ENCODE assay signal across 8 cellular contexts in genomic region chr2:144357623-144358400, GRCh38.
DNase-seq lines count a peak whose midpoint lies in the region; ATAC-seq and TF ChIP-seq lines count a peak whose summit lies in the region.

No MANE protein-coding gene starts in this region.

- TF ChIP-seq CTCF in WTC11 (IDR thresholded peaks at IDR 0.05): no peak

- POLR2A ChIA-PET in WTC11 (lab: Charles Lee): no interaction called here

- no peaks in the 10 kb centered on the region for H3K9me3 ChIP-seq in neuronal stem cell (replicated peaks in 1 of 2; ENCODE audit: control insufficient read depth in 2 of 2, insufficient read depth in 1 of 2, low read depth in 1 of 2, low read length in 2 of 2)

- no peaks in the 10 kb centered on the region for H3K4me1 ChIP-seq in neuronal stem cell (ENCODE audit: control insufficient read depth in 2 of 2, insufficient read depth in 1 of 2, low read depth in 1 of 2, low read length in 2 of 2)

- H2AK5ac ChIP-seq in neuronal stem cell (ENCODE audit: low read depth, low read length): no peak overlapping the region

- H3K18ac ChIP-seq in neuronal stem cell (ENCODE audit: low read length): no peak overlapping the region

- H3K79me1 ChIP-seq in neuronal stem cell (ENCODE audit: low read depth, low read length): no peaks in the 10 kb centered on the region

- no peaks in the 10 kb centered on the region for H3K27me3 ChIP-seq in neuronal stem cell (ENCODE audit: control insufficient read depth in 3 of 3, insufficient read depth in 3 of 3, low read depth in 1 of 3, low read length in 3 of 3)

- no peak overlapping the region for H2BK5ac ChIP-seq in neuronal stem cell (ENCODE audit: low read length)

- no peak overlapping the region for H3K9ac ChIP-seq in neuronal stem cell (ENCODE audit: low read depth, low read length, poor library complexity)

- H3K23ac ChIP-seq in neuronal stem cell (ENCODE audit: low read depth, low read length, poor library complexity): no peak overlapping the region

- no peak overlapping the region for H4K8ac ChIP-seq in neuronal stem cell (ENCODE audit: low read depth, low read length)

- no peak overlapping the region for H3K4ac ChIP-seq in neuronal stem cell (ENCODE audit: low read length)

- H3K9me3 Mint-ChIP-seq in T-helper 1 cell treated with Interleukin-12 subunit alpha and Interleukin-12 subunit beta and Interleukin-4 antibody, amounts not matched to agents 30 μg/mL and 1 μg/mL, for 36 hours: no peaks in the 10 kb centered on the region
- no peaks in the 10 kb centered on the region for H3K9me3 Mint-ChIP-seq in WTC11

- no peak overlapping the region for H2BK12ac ChIP-seq in neuronal stem cell (ENCODE audit: low read length)

- H3K27ac ChIP-seq in neuronal stem cell (replicated peaks; ENCODE audit: low read length): no peak overlapping the region

- H3K4me2 ChIP-seq in neuronal stem cell (ENCODE audit: insufficient read depth, low read length, poor library complexity, severe bottlenecking): no peak overlapping the region

- no peak overlapping the region for H2AFZ ChIP-seq in neuronal stem cell (ENCODE audit: low read length)

- no peaks in the 10 kb centered on the region for H3K36me3 ChIP-seq in neuronal stem cell (replicated peaks in 1 of 2; ENCODE audit: control insufficient read depth in 2 of 2, insufficient read depth in 2 of 2, low read length in 2 of 2)

- no peak overlapping the region for H3K4me3 ChIP-seq in neuronal stem cell (ENCODE audit: low read length in 2 of 2)

- WGBS in neuronal stem cell (ENCODE audit: extremely low coverage in 2 of 2, insufficient read length in 2 of 2, insufficient replicate concordance in 1 of 2), 2 donors: no CpG with 5 or more reads among the region's 4 CpGs

- no peak overlapping the region for H2BK120ac ChIP-seq in neuronal stem cell (ENCODE audit: low read depth, low read length)

- ATAC-seq in HG03045 (IDR thresholded peaks at IDR 0.05; ENCODE audit: unreplicated experiment) (peak; percentile 84), left cardiac atrium (peak; percentile 54 to 94), WTC11 (no peak)

- H4K91ac ChIP-seq in neuronal stem cell (ENCODE audit: low read depth, low read length, poor library complexity): no peak overlapping the region

- CTCF ChIA-PET in WTC11 (lab: Charles Lee): no interaction called here

- DNase-seq in stimulated activated CD4-positive, alpha-beta T cell treated with anti-CD3 and anti-CD28 coated beads, Interleukin-4, amount 100 ng/mL, for 24 hours: peak; percentile 27
- no peak for DNase-seq in stimulated activated CD4-positive, alpha-beta T cell treated with anti-CD3 and anti-CD28 coated beads, Interleukin-4, amount 100 ng/mL, for 1 hour
- DNase-seq in left cardiac atrium: no peak
- DNase-seq in neuronal stem cell (ENCODE audit: low spot score): no peak
- DNase-seq in WTC11 (ENCODE audit: low spot score): no peak
- no peak for DNase-seq in NCI-H2227 treated with DMSO at 0.1 percent for 48 hours (lab: John Stamatoyannopoulos, UW)

- no peak overlapping the region for H3K4me3 Mint-ChIP-seq in T-helper 1 cell treated with Interleukin-12 subunit alpha and Interleukin-12 subunit beta and Interleukin-4 antibody, amounts not matched to agents 30 μg/mL and 1 μg/mL, for 36 hours
- no peak overlapping the region for H3K4me3 Mint-ChIP-seq in WTC11

- intact Hi-C loops in left cardiac atrium (cut with DNase I): no loop called here

- no peak overlapping the region for H3K14ac ChIP-seq in neuronal stem cell (ENCODE audit: low read length)

- H2BK15ac ChIP-seq in neuronal stem cell (ENCODE audit: low read length): no peak overlapping the region

- H3K4me1 Mint-ChIP-seq in T-helper 1 cell treated with Interleukin-12 subunit alpha and Interleukin-12 subunit beta and Interleukin-4 antibody, amounts not matched to agents 30 μg/mL and 1 μg/mL, for 36 hours (ENCODE audit: low read depth): peaks cover 15% of the 10 kb centered on the region
- peaks cover 6% of the 10 kb centered on the region for H3K4me1 Mint-ChIP-seq in WTC11

- no peaks in the 10 kb centered on the region for H3K27me3 Mint-ChIP-seq in T-helper 1 cell treated with Interleukin-12 subunit alpha and Interleukin-12 subunit beta and Interleukin-4 antibody, amounts not matched to agents 30 μg/mL and 1 μg/mL, for 36 hours (ENCODE audit: low read depth)
- no peaks in the 10 kb centered on the region for H3K27me3 Mint-ChIP-seq in WTC11 (ENCODE audit: low read depth)

- H3K27ac Mint-ChIP-seq in T-helper 1 cell treated with Interleukin-12 subunit alpha and Interleukin-12 subunit beta and Interleukin-4 antibody, amounts not matched to agents 30 μg/mL and 1 μg/mL, for 36 hours: peak overlapping the region; percentile 37
- H3K27ac Mint-ChIP-seq in WTC11: no peak overlapping the region

- no peaks in the 10 kb centered on the region for H3K36me3 Mint-ChIP-seq in T-helper 1 cell treated with Interleukin-12 subunit alpha and Interleukin-12 subunit beta and Interleukin-4 antibody, amounts not matched to agents 30 μg/mL and 1 μg/mL, for 36 hours (ENCODE audit: low read depth)
- no peaks in the 10 kb centered on the region for H3K36me3 Mint-ChIP-seq in WTC11

TF ChIP-seq in WTC11, 78 proteins besides CTCF, POLR2A, EP300 and RAD21:
- TF ChIP-seq, protein P1, sequence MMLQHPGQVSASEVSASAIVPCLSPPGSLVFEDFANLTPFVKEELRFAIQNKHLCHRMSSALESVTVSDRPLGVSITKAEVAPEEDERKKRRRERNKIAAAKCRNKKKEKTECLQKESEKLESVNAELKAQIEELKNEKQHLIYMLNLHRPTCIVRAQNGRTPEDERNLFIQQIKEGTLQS (CRISPR knock-in tag; conservative IDR thresholded peaks at IDR 0.05): no peak
- TF ChIP-seq ERG (CRISPR knock-in tag; IDR thresholded peaks at IDR 0.05): no peak
- no peak for TF ChIP-seq KAT7 (CRISPR knock-in tag; IDR thresholded peaks at IDR 0.05; ENCODE audit: borderline replicate concordance)
- TF ChIP-seq, protein P2, sequence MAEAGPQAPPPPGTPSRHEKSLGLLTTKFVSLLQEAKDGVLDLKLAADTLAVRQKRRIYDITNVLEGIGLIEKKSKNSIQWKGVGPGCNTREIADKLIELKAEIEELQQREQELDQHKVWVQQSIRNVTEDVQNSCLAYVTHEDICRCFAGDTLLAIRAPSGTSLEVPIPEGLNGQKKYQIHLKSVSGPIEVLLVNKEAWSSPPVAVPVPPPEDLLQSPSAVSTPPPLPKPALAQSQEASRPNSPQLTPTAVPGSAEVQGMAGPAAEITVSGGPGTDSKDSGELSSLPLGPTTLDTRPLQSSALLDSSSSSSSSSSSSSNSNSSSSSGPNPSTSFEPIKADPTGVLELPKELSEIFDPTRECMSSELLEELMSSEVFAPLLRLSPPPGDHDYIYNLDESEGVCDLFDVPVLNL (CRISPR knock-in tag; IDR thresholded peaks at IDR 0.05; ENCODE audit: borderline replicate concordance, low read depth): no peak
- TF ChIP-seq TEAD4 (CRISPR knock-in tag; IDR thresholded peaks at IDR 0.05): no peak
- no peak for TF ChIP-seq RELA (CRISPR knock-in tag; IDR thresholded peaks at IDR 0.05; ENCODE audit: borderline replicate concordance)
- TF ChIP-seq ZNF121 (CRISPR knock-in tag; IDR thresholded peaks at IDR 0.05): no peak
- TF ChIP-seq TP53 (CRISPR knock-in tag; IDR thresholded peaks at IDR 0.05): no peak
- TF ChIP-seq NR1H2 (CRISPR knock-in tag; IDR thresholded peaks at IDR 0.05): no peak
- TF ChIP-seq AFF4 (CRISPR knock-in tag; IDR thresholded peaks at IDR 0.05; ENCODE audit: borderline replicate concordance): no peak
- no peak for TF ChIP-seq TCF7 (CRISPR knock-in tag; IDR thresholded peaks at IDR 0.05; ENCODE audit: low read depth)
- TF ChIP-seq NR2C2 (CRISPR knock-in tag; IDR thresholded peaks at IDR 0.05): no peak
- TF ChIP-seq OVOL2 (CRISPR knock-in tag; IDR thresholded peaks at IDR 0.05; ENCODE audit: borderline replicate concordance): no peak
